Comparison of ENCODE assay signal across 23 cellular contexts in genomic region chr15:81339851-81340250, GRCh38. TPM values are rescaled to one million over a fixed set of nuclear protein-coding genes. Genes with fewer than 3 reads are reported as not detected.
DNase-seq lines count a peak whose midpoint lies in the region; ATAC-seq and TF ChIP-seq lines count a peak whose summit lies in the region.
"Had no signal": no experiment of that assay in that cellular context is flagged by ENCODE, and none has a peak within 500 bp of the region (broad histone marks: within the 10 kb centered on the region; RNA-seq: fewer than 3 reads in every experiment).

No MANE protein-coding gene starts in this region.

- H2BK20ac ChIP-seq in IMR-90 (ENCODE audit: low read depth, low read length) = no peak overlapping the region

- H3K9me3 ChIP-seq in IMR-90 (ENCODE audit: control insufficient read depth, insufficient read depth, low read length) = no peaks in the 10 kb centered on the region
- H3K9me3 ChIP-seq in SK-N-SH = no peaks in the 10 kb centered on the region
- H3K9me3 ChIP-seq in Karpas-422 (ENCODE audit: low read length) = no peaks in the 10 kb centered on the region
- H3K9me3 ChIP-seq: HAP-1 had no signal

- CTCF ChIA-PET in IMR-90 (lab: Yijun Ruan, JAX) = no interaction called here
- CTCF ChIA-PET in SK-N-SH (lab: Yijun Ruan, JAX) = interaction anchor here (0.6 to 1.3 kb wide), 3 partner anchors 24 to 74 kb away, joined by 3 to 4 read pairs (median 4); no protein-coding TSS in a partner anchor

- H4K91ac ChIP-seq in IMR-90 (ENCODE audit: insufficient read depth, low read depth, low read length) = no peak overlapping the region

- H2AFZ ChIP-seq in IMR-90 (replicated peaks; ENCODE audit: low read length, poor library complexity) = no peak overlapping the region
- H2AFZ ChIP-seq in SK-N-SH (ENCODE audit: low read depth) = no peak overlapping the region
- H2AFZ ChIP-seq in Karpas-422 (ENCODE audit: low read length) = no peak overlapping the region

- POLR2A ChIA-PET in IMR-90 (lab: Charles Lee; ENCODE audit: unreplicated experiment) = no interaction called here
- POLR2A ChIA-PET in SK-N-SH (lab: Yijun Ruan, JAX) = no interaction called here

- peaks cover 18% of the 10 kb centered on the region for H3K27me3 Mint-ChIP-seq in neural crest cell (ENCODE audit: low read depth)

- H3K4me3 ChIP-seq in IMR-90 (ENCODE audit: insufficient read depth, low read depth, low read length) (no peak overlapping the region), SK-N-SH (ENCODE audit: low read depth in 2 of 2, low read length in 1 of 2) (no peak overlapping the region), Karpas-422 (ENCODE audit: low read length) (no peak overlapping the region)
- H3K4me3 ChIP-seq: HAP-1 had no signal

- H2BK120ac ChIP-seq in IMR-90 (ENCODE audit: low read depth, low read length) = no peak overlapping the region

- H3K4me1 ChIP-seq in IMR-90 (ENCODE audit: control insufficient read depth, insufficient read depth, low read length) (peaks cover 9% of the 10 kb centered on the region), SK-N-SH (ENCODE audit: control insufficient read depth in 1 of 2, insufficient read depth in 2 of 2, low read depth in 1 of 2, low read length in 1 of 2) (peaks cover 0 to 12% of the 10 kb centered on the region in 2 experiments; a peak in 2 of 4 replicates), Karpas-422 (ENCODE audit: low read length) (no peaks in the 10 kb centered on the region)
- H3K4me1 ChIP-seq: HAP-1 had no signal

- H3K4ac ChIP-seq in IMR-90 (ENCODE audit: low read depth, low read length) = 0 out of 2 replicates have a peak overlapping the region, but pooled peaks have one; percentile 9

- no peak overlapping the region for H3K56ac ChIP-seq in IMR-90 (ENCODE audit: extremely low read depth, insufficient read depth, low read length)

- no TSS peak for BruUV-seq in IMR-90 (replicated peaks; lab: Mats Ljungman, UMichigan)

- TF ChIP-seq POLR2A in IMR-90 (IDR thresholded peaks at IDR 0.05; ENCODE audit: low read depth, low read length) = no peak

- H3K4me2 ChIP-seq in IMR-90 (ENCODE audit: low read depth, low read length) (no peak overlapping the region), SK-N-SH (no peak overlapping the region), Karpas-422 (ENCODE audit: low read depth, low read length, poor library complexity, severe bottlenecking) (no peak overlapping the region)

- H3K9me1 ChIP-seq in IMR-90 (ENCODE audit: insufficient read depth, low read length) = peaks cover 7% of the 10 kb centered on the region; the same call in 1 of the 2 replicates

- H2BK5ac ChIP-seq in IMR-90 (ENCODE audit: low read depth, low read length, poor library complexity, severe bottlenecking) = no peak overlapping the region

- no peak for TF ChIP-seq EP300 in SK-N-SH (IDR thresholded peaks at IDR 0.05; ENCODE audit: borderline replicate concordance in 1 of 2, low read depth in 1 of 2, low read length in 1 of 2)

- H3K9me2 ChIP-seq in SK-N-SH = no peaks in the 10 kb centered on the region
- H3K9me2 ChIP-seq in Karpas-422 (replicated peaks; ENCODE audit: insufficient read depth, low read length) = no peaks in the 10 kb centered on the region

- no peak for TF ChIP-seq RAD21 in IMR-90 (IDR thresholded peaks at IDR 0.05; ENCODE audit: low read length)
- TF ChIP-seq RAD21 in SK-N-SH (IDR thresholded peaks at IDR 0.05; ENCODE audit: low read length) = no peak

- H3K9me3 Mint-ChIP-seq in neural crest cell = no peaks in the 10 kb centered on the region
- H3K9me3 Mint-ChIP-seq: CD4-positive, alpha-beta memory T cell; HFFc6 had no signal

- no peak overlapping the region for H2AK5ac ChIP-seq in IMR-90 (ENCODE audit: low read depth, low read length)

- H3F3A ChIP-seq in SK-N-SH (replicated peaks; ENCODE audit: insufficient read depth) = peaks cover 12% of the 10 kb centered on the region

- no peaks in the 10 kb centered on the region for H3K79me2 ChIP-seq in SK-N-SH (ENCODE audit: insufficient read depth)
- H3K79me2 ChIP-seq in Karpas-422 (ENCODE audit: low read length) = no peaks in the 10 kb centered on the region

- no peak for ATAC-seq in IMR-90 (ENCODE audit: low read depth)

- H3K27ac Mint-ChIP-seq in neural crest cell (ENCODE audit: unreplicated experiment) = peak overlapping the region; percentile 21
- H3K27ac Mint-ChIP-seq: CD4-positive, alpha-beta memory T cell; HFFc6 had no signal

- no CpG with 5 or more reads among the region's 4 CpGs for WGBS in IMR-90 (ENCODE audit: extremely low coverage in 2 of 2, insufficient read length in 1 of 2), 2 experiments
- WGBS in SK-N-SH (ENCODE audit: low lambda C conversion rate) = 44% methylated on average over 4 of the region's 4 CpGs

- no peak overlapping the region for H2AK9ac ChIP-seq in IMR-90 (replicated peaks; ENCODE audit: low read depth, low read length, poor library complexity)

- H3K18ac ChIP-seq in IMR-90 (ENCODE audit: low read depth, low read length) = no peak overlapping the region

- H3K27ac ChIP-seq in IMR-90 (ENCODE audit: insufficient read depth, low read length) = no peak overlapping the region
- H3K27ac ChIP-seq in VCaP = peak overlapping the region; percentile 69
- H3K27ac ChIP-seq in SK-N-SH (ENCODE audit: low read depth in 2 of 2, low read length in 1 of 2) = no peak overlapping the region
- no peak overlapping the region for H3K27ac ChIP-seq in Karpas-422 (ENCODE audit: low read length)

- dilution Hi-C loops in IMR-90 (cut with HindIII; ENCODE audit: low sequenced_read_pairs, unreplicated experiment) = no loop called here

- H3K79me1 ChIP-seq in IMR-90 (ENCODE audit: low read depth in 1 of 2, low read length in 2 of 2) = no peaks in the 10 kb centered on the region

- no peaks in the 10 kb centered on the region for H3K36me3 Mint-ChIP-seq in neural crest cell (ENCODE audit: low read depth)

- in situ Hi-C loops in IMR-90 (cut with MboI; ENCODE audit: low sequenced_read_pairs) = loop anchor here (10.0 kb wide), 1 partner anchor 55 kb away; no protein-coding TSS in a partner anchor

- H3K9ac ChIP-seq in IMR-90 (ENCODE audit: low read depth, low read length) (no peak overlapping the region), SK-N-SH (no peak overlapping the region), Karpas-422 (ENCODE audit: low read length) (no peak overlapping the region)

- DNase-seq in IMR-90 = no peak
- peak; percentile 36 for DNase-seq in ecto neural progenitor cell (ENCODE audit: low spot score)
- no peak for DNase-seq in neural crest cell (ENCODE audit: low read depth, low spot score)
- no peak for DNase-seq in SK-N-SH
- no peak for DNase-seq in stimulated activated CD8-positive, alpha-beta memory T cell treated with anti-CD3 and anti-CD28 coated beads, Interleukin-4, amount 100 ng/mL, for 48 hours
- DNase-seq in Karpas-422 = no peak
- no peak for DNase-seq in epidermal melanocyte (ENCODE audit: insufficient read length, low spot score)
- DNase-seq: C1 segment of cervical spinal cord; Calu3; CD4-positive, alpha-beta memory T cell; COR-L47; DMS53; DMS79 treated with DMSO at 0.1 percent for 48 hours; GF-D8; GOT3; HFFc6 had no signal

- H4K8ac ChIP-seq in IMR-90 (ENCODE audit: low read depth in 2 of 2, low read length in 2 of 2) = no peak overlapping the region

- intact Hi-C loops in IMR-90 (cut with micrococcal nuclease) = loop anchor here (5.0 kb wide), 1 partner anchor 42 kb away; no protein-coding TSS in a partner anchor

- H4K20me1 ChIP-seq in IMR-90 (ENCODE audit: insufficient read depth, low read length) (no peaks in the 10 kb centered on the region), SK-N-SH (ENCODE audit: insufficient read depth) (0 out of 2 replicates have a peak, but pooled peaks cover 9% of the 10 kb centered on the region), Karpas-422 (ENCODE audit: insufficient read depth, low read depth, low read length) (no peaks in the 10 kb centered on the region)

- H3K14ac ChIP-seq in IMR-90 (replicated peaks; ENCODE audit: low read depth, low read length) = no peak overlapping the region

- no peaks in the 10 kb centered on the region for H3K4me1 Mint-ChIP-seq in neural crest cell

- no peak overlapping the region for H3K23ac ChIP-seq in IMR-90 (ENCODE audit: low read depth, low read length)

- H4K5ac ChIP-seq in IMR-90 (ENCODE audit: low read depth, low read length) = no peak overlapping the region

- no peak overlapping the region for H2BK15ac ChIP-seq in IMR-90 (ENCODE audit: low read depth, low read length)

- TF ChIP-seq CTCF in IMR-90 (conservative IDR thresholded peaks at IDR 0.05; ENCODE audit: low read depth, low read length) (no peak), VCaP (conservative IDR thresholded peaks at IDR 0.05) (no peak), neural crest cell (conservative IDR thresholded peaks at IDR 0.05) (no peak), SK-N-SH (IDR thresholded peaks at IDR 0.05) (no peak)

- H3K36me3 ChIP-seq in IMR-90 (ENCODE audit: control insufficient read depth, insufficient read depth, low read length) (no peaks in the 10 kb centered on the region), SK-N-SH (replicated peaks in 1 of 2; ENCODE audit: control insufficient read depth in 1 of 2, insufficient read depth in 2 of 2, low read length in 1 of 2) (no peaks in the 10 kb centered on the region), Karpas-422 (ENCODE audit: insufficient read depth, low read length) (no peaks in the 10 kb centered on the region)
- H3K36me3 ChIP-seq: HAP-1 had no signal

- H3K27me3 ChIP-seq in IMR-90 (ENCODE audit: control insufficient read depth, insufficient read depth, low read length) (no peaks in the 10 kb centered on the region; the same call in 1 of the 2 replicates), SK-N-SH (ENCODE audit: insufficient read depth) (no peaks in the 10 kb centered on the region; the same call in 1 of the 2 replicates), Karpas-422 (ENCODE audit: low read length) (no peaks in the 10 kb centered on the region)

- no peak overlapping the region for H3K4me3 Mint-ChIP-seq in neural crest cell
- H3K4me3 Mint-ChIP-seq: CD4-positive, alpha-beta memory T cell; HFFc6 had no signal

RNA-seq across cellular contexts. Expression of gene STARD5, which starts 15.9 kb away (rescaled TPM):
- total RNA-seq in IMR-90 (2012; rRNA removed) = 4.4 and 5.0 TPM in 2 replicates
- 20.4 and 22.8 TPM in 2 replicates for polyA plus RNA-seq in IMR-90 (2012; rRNA removed)
- polyA plus RNA-seq in IMR-90 (2012; cell fraction: cytosol; rRNA removed) = 13.5 and 13.6 TPM in 2 replicates
- 68.7 and 105 TPM in 2 replicates for polyA plus RNA-seq in IMR-90 (2012; cell fraction: nucleus; rRNA removed; ENCODE audit: low replicate concordance)
- total RNA-seq in neural crest cell = 2.4 and 2.7 TPM in 2 replicates
- polyA plus RNA-seq in SK-N-SH (2012; rRNA removed) = 1.6 and 3.2 TPM in 2 replicates
- polyA plus RNA-seq in SK-N-SH (2012; cell fraction: cytosol; rRNA removed) = 1.0 and 1.4 TPM in 2 replicates
- polyA plus RNA-seq in SK-N-SH (2012; cell fraction: nucleus; rRNA removed) = 5.7 and 6.5 TPM in 2 replicates
- 0.22 and 0.87 TPM in 2 replicates for total RNA-seq in Karpas-422 (2014; rRNA removed; shearing (Covaris generic); ENCODE audit: low replicate concordance)
- total RNA-seq: G401 had no signal

RNA-seq across cellular contexts. Expression of gene TMC3, which starts 34.2 kb away (rescaled TPM):
- total RNA-seq in IMR-90 (2012; rRNA removed) (not detected in 2 replicates), neural crest cell (not detected in 2 replicates)
- polyA plus RNA-seq in IMR-90 (2012; rRNA removed) (not detected in 2 replicates), SK-N-SH (2012; rRNA removed) (not detected in 2 replicates)
- not detected in 2 replicates for polyA plus RNA-seq in IMR-90 (2012; cell fraction: cytosol; rRNA removed)
- polyA plus RNA-seq in IMR-90 (2012; cell fraction: nucleus; rRNA removed; ENCODE audit: low replicate concordance) = not detected in 2 replicates
- not detected in 2 replicates for polyA plus RNA-seq in SK-N-SH (2012; cell fraction: cytosol; rRNA removed)
- polyA plus RNA-seq in SK-N-SH (2012; cell fraction: nucleus; rRNA removed) = not detected in 2 replicates
- total RNA-seq in Karpas-422 (2014; rRNA removed; shearing (Covaris generic); ENCODE audit: low replicate concordance) = not detected in 2 replicates
- total RNA-seq: A172; A673; Calu3; CD4-positive, alpha-beta memory T cell; Daoy; G401; HFFc6 had no signal
- polyA plus RNA-seq: BJ had no signal
